1 cellular context compared by ENCODE assay signal in genomic region chr5:81749562-81750307, GRCh38.
A peak's percentile ranks its signal among the peaks of the same experiment; 100 is the strongest.
TF ChIP-seq lines count a peak whose summit lies in the region.

No MANE protein-coding gene starts in this region.

TF ChIP-seq in GM12878, 131 proteins besides CTCF, POLR2A, EP300 and RAD21 (continued from another document and continues in another):
- TF ChIP-seq ZNF207 (IDR thresholded peaks at IDR 0.05; ENCODE audit: borderline replicate concordance), result 0 out of 2 replicates have a peak, but pooled peaks have one; percentile 43
- peak; percentile 67 for TF ChIP-seq CREB1 (IDR thresholded peaks at IDR 0.05; ENCODE audit: low read depth)
- no peak for TF ChIP-seq LARP7 (IDR thresholded peaks at IDR 0.05)
- TF ChIP-seq MEF2B (IDR thresholded peaks at IDR 0.05; ENCODE audit: partially characterized antibody, poor library complexity, severe bottlenecking), result peak; percentile 80
- TF ChIP-seq GABPA (IDR thresholded peaks at IDR 0.05; ENCODE audit: low read depth), result 0 out of 2 replicates have a peak, but pooled peaks have one; percentile 45
- TF ChIP-seq ELK1 (IDR thresholded peaks at IDR 0.05; ENCODE audit: low read depth, low read length), result no peak
- TF ChIP-seq PAX5 (IDR thresholded peaks at IDR 0.05; ENCODE audit: borderline replicate concordance, low read depth, low read length), result peak; percentile 69; the same call in 1 of the 2 replicates
- no peak for TF ChIP-seq SREBF2 (IDR thresholded peaks at IDR 0.05; ENCODE audit: low read length)
- peak; percentile 96 for TF ChIP-seq CBX5 (IDR thresholded peaks at IDR 0.05; ENCODE audit: low read depth)
- TF ChIP-seq POU2F2 (IDR thresholded peaks at IDR 0.05; ENCODE audit: borderline replicate concordance, low read depth, low read length), result no peak
- TF ChIP-seq ATF3 (IDR thresholded peaks at IDR 0.05; ENCODE audit: borderline replicate concordance, extremely low read depth, low read depth, low read length), result no peak
- TF ChIP-seq CHD1 (IDR thresholded peaks at IDR 0.05; ENCODE audit: low read depth, low read length), result no peak
- peak; percentile 26; the same call in 1 of the 2 replicates for TF ChIP-seq PKNOX1 (IDR thresholded peaks at IDR 0.05)
- TF ChIP-seq CHD2 (IDR thresholded peaks at IDR 0.05; ENCODE audit: borderline replicate concordance, low read depth, low read length), result peak; percentile 53; the same call in 1 of the 2 replicates
- TF ChIP-seq RCOR1 (conservative IDR thresholded peaks at IDR 0.05; ENCODE audit: low read depth, low read length), result 0 out of 2 replicates have a peak, but pooled peaks have one; percentile 72
- TF ChIP-seq CBX3 (IDR thresholded peaks at IDR 0.05; ENCODE audit: borderline replicate concordance, low read depth), result no peak
- TF ChIP-seq MTA2 (IDR thresholded peaks at IDR 0.05; ENCODE audit: low read depth), result peak; percentile 70; the same call in 1 of the 2 replicates
- TF ChIP-seq BHLHE40 (IDR thresholded peaks at IDR 0.05; ENCODE audit: borderline replicate concordance in 1 of 2, low read depth in 2 of 2, low read length in 1 of 2), result peak; percentile 45 to 64; a peak in 2 of 4 replicates
- no peak for TF ChIP-seq CUX1 (IDR thresholded peaks at IDR 0.05; ENCODE audit: insufficient replicate concordance, low read depth, low read length)
- TF ChIP-seq TARDBP (IDR thresholded peaks at IDR 0.05; ENCODE audit: borderline replicate concordance), result no peak
- no peak for TF ChIP-seq SUZ12 (IDR thresholded peaks at IDR 0.05; ENCODE audit: unreplicated experiment)
- no peak for TF ChIP-seq FOS (IDR thresholded peaks at IDR 0.05; ENCODE audit: borderline replicate concordance, extremely low read depth, insufficient read length)
- no peak for TF ChIP-seq BCLAF1 (IDR thresholded peaks at IDR 0.05)
- no peak for TF ChIP-seq SP1 (IDR thresholded peaks at IDR 0.05; ENCODE audit: low read depth, low read length)
- TF ChIP-seq POLR2AphosphoS5 (IDR thresholded peaks at IDR 0.05; ENCODE audit: low read length), result peak; percentile 71
- peak; percentile 95 for TF ChIP-seq MEF2A (IDR thresholded peaks at IDR 0.05; ENCODE audit: insufficient read depth, low read depth, low read length)
- no peak for TF ChIP-seq ESRRA (IDR thresholded peaks at IDR 0.05; ENCODE audit: low read length)
- peak; percentile 73 for TF ChIP-seq TCF12 (IDR thresholded peaks at IDR 0.05; ENCODE audit: low read depth, low read length)
- no peak for TF ChIP-seq PBX3 (IDR thresholded peaks at IDR 0.05; ENCODE audit: insufficient replicate concordance, low read depth, low read length)
- TF ChIP-seq FOXK2 (IDR thresholded peaks at IDR 0.05), result no peak
- TF ChIP-seq ZBED1 (IDR thresholded peaks at IDR 0.05; ENCODE audit: borderline replicate concordance), result peak; percentile 91; the same call in 1 of the 2 replicates
- peak; percentile 79; the same call in 1 of the 2 replicates for TF ChIP-seq TCF3 (IDR thresholded peaks at IDR 0.05; ENCODE audit: borderline replicate concordance, insufficient read depth, low read depth, low read length)
- TF ChIP-seq MXI1 (IDR thresholded peaks at IDR 0.05; ENCODE audit: low read depth, low read length), result peak; percentile 64
- TF ChIP-seq EED (IDR thresholded peaks at IDR 0.05; ENCODE audit: low read depth), result peak; percentile 31; the same call in 1 of the 2 replicates
- TF ChIP-seq NKRF (conservative IDR thresholded peaks at IDR 0.05), result peak; percentile 64; the same call in 1 of the 2 replicates
- no peak for TF ChIP-seq NRF1 (conservative IDR thresholded peaks at IDR 0.05; ENCODE audit: low read depth, low read length)
- TF ChIP-seq GATAD2B (conservative IDR thresholded peaks at IDR 0.05; ENCODE audit: low read depth), result peak; percentile 55; the same call in 1 of the 2 replicates
- TF ChIP-seq NR2C1 (IDR thresholded peaks at IDR 0.05), result no peak
- no peak for TF ChIP-seq RBBP5 (conservative IDR thresholded peaks at IDR 0.05)
- TF ChIP-seq NFYA (IDR thresholded peaks at IDR 0.05; ENCODE audit: borderline replicate concordance, low read depth, low read length), result no peak
- TF ChIP-seq CHD4 (IDR thresholded peaks at IDR 0.05), result no peak
- TF ChIP-seq SIN3A (IDR thresholded peaks at IDR 0.05; ENCODE audit: low read depth, low read length), result 0 out of 2 replicates have a peak, but pooled peaks have one; percentile 43
- no peak for TF ChIP-seq ZZZ3 (IDR thresholded peaks at IDR 0.05; ENCODE audit: control insufficient read depth, insufficient read length, low read depth)
- TF ChIP-seq KAT2A (conservative IDR thresholded peaks at IDR 0.05; ENCODE audit: control insufficient read depth, low read depth, low read length), result no peak
- no peak for TF ChIP-seq IRF5 (IDR thresholded peaks at IDR 0.05; ENCODE audit: borderline replicate concordance)
- peak; percentile 88 for TF ChIP-seq NFIC (IDR thresholded peaks at IDR 0.05; ENCODE audit: low read depth, low read length)
- no peak for TF ChIP-seq ZNF622 (IDR thresholded peaks at IDR 0.05)
- TF ChIP-seq SMARCA5 (IDR thresholded peaks at IDR 0.05), result no peak
- no peak for TF ChIP-seq ZNF217 (IDR thresholded peaks at IDR 0.05)
- 0 out of 2 replicates have a peak, but pooled peaks have one; percentile 26 for TF ChIP-seq BCL11A (IDR thresholded peaks at IDR 0.05; ENCODE audit: low read depth, low read length)
- TF ChIP-seq SRF (IDR thresholded peaks at IDR 0.05; ENCODE audit: low read depth in 2 of 2, low read length in 2 of 2), result no peak
- peak; percentile 70; the same call in 1 of the 2 replicates for TF ChIP-seq TBL1XR1 (IDR thresholded peaks at IDR 0.05; ENCODE audit: low read depth, low read length)
- peak; percentile 84 for TF ChIP-seq FOXM1 (IDR thresholded peaks at IDR 0.05; ENCODE audit: low read depth, low read length)
- 0 out of 2 replicates have a peak, but pooled peaks have one; percentile 42 for TF ChIP-seq DPF2 (IDR thresholded peaks at IDR 0.05)
- TF ChIP-seq CEBPB (IDR thresholded peaks at IDR 0.05; ENCODE audit: borderline replicate concordance in 1 of 2, low read depth in 2 of 2, low read length in 2 of 2), result no peak
